32 cellular contexts compared by ENCODE assay signal in genomic region chr2:179441551-179441950, GRCh38.
"Had no signal": no experiment of that assay in that cellular context is flagged by ENCODE, and none has a peak within 500 bp of the region (broad histone marks: within the 10 kb centered on the region; RNA-seq: fewer than 3 reads in every experiment).

No MANE protein-coding gene starts in this region.

- H3K4me3 ChIP-seq: adrenal gland, body of pancreas, breast epithelium had no signal

- H3K36me3 ChIP-seq: adrenal gland, breast epithelium had no signal

- H3K9me3 Mint-ChIP-seq: activated B cell treated with CpG ODN at 0.5 μM for 24 hours; activated CD4-positive, alpha-beta memory T cell treated with anti-CD3 and anti-CD28 coated beads for 36 hours; activated naive CD4-positive, alpha-beta T cell treated with anti-CD3 and anti-CD28 coated beads for 36 hours; activated naive CD4-positive, alpha-beta T cell treated with anti-CD3 and anti-CD28 coated beads, Interleukin-2, amount 50 U/mL, for 72 hours; activated T-cell treated with anti-CD3 and anti-CD28 coated beads, Interleukin-2, amount 50 U/mL, for 4 hours; activated T-helper 1 cell treated with anti-CD3 and anti-CD28 coated beads, Interleukin-12 subunit alpha, Interleukin-12 subunit beta, Interleukin-2, Interleukin-4 antibody, amounts not matched to agents 30 ng/mL and 10 ng/mL and 1 ng/mL, durations not matched to agents 14 hours and 24 hours and 36 hours; T-cell had no signal

- H3K4me3 Mint-ChIP-seq: activated B cell treated with CpG ODN at 0.5 μM for 24 hours; activated CD4-positive, alpha-beta memory T cell treated with anti-CD3 and anti-CD28 coated beads for 36 hours; activated naive CD4-positive, alpha-beta T cell treated with anti-CD3 and anti-CD28 coated beads for 36 hours; activated T-cell treated with anti-CD3 and anti-CD28 coated beads, Interleukin-2, amount 50 U/mL, for 4 hours; activated T-helper 1 cell treated with anti-CD3 and anti-CD28 coated beads, Interleukin-12 subunit alpha, Interleukin-12 subunit beta, Interleukin-2, Interleukin-4 antibody, amounts not matched to agents 30 ng/mL and 10 ng/mL and 1 ng/mL, durations not matched to agents 14 hours and 24 hours and 36 hours; T-cell had no signal

- ATAC-seq: activated naive CD4-positive, alpha-beta T cell treated with anti-CD3 and anti-CD28 coated beads, Interleukin-2, amount 50 U/mL, for 72 hours; activated T-cell treated with anti-CD3 and anti-CD28 coated beads, Interleukin-2, amount 50 U/mL, for 4 hours; body of pancreas; PC-3; Right ventricle myocardium inferior; SK-N-SH treated with all-trans-retinoic acid at 6 μM for 48 hours; T-cell had no signal

- H3K27ac Mint-ChIP-seq: activated B cell treated with CpG ODN at 0.5 μM for 24 hours; activated CD4-positive, alpha-beta memory T cell treated with anti-CD3 and anti-CD28 coated beads for 36 hours; activated naive CD4-positive, alpha-beta T cell treated with anti-CD3 and anti-CD28 coated beads for 36 hours; activated naive CD4-positive, alpha-beta T cell treated with anti-CD3 and anti-CD28 coated beads, Interleukin-2, amount 50 U/mL, for 72 hours; activated T-helper 1 cell treated with anti-CD3 and anti-CD28 coated beads, Interleukin-12 subunit alpha, Interleukin-12 subunit beta, Interleukin-2, Interleukin-4 antibody, amounts not matched to agents 30 ng/mL and 10 ng/mL and 1 ng/mL, durations not matched to agents 14 hours and 24 hours and 36 hours; T-cell had no signal

- H3K27ac ChIP-seq: adrenal gland, body of pancreas, breast epithelium, RWPE1 had no signal

- H3K4me1 ChIP-seq: adrenal gland, body of pancreas, breast epithelium had no signal

- DNase-seq: activated B cell treated with CpG ODN at 0.5 μM for 24 hours; activated CD4-positive, alpha-beta memory T cell treated with anti-CD3 and anti-CD28 coated beads for 36 hours; activated CD4-positive, alpha-beta T cell treated with anti-CD3 and anti-CD28 coated beads for 4 hours; activated CD4-positive, alpha-beta T cell treated with anti-CD3 and anti-CD28 coated beads, Interleukin-2, amount 50 U/mL, for 1 hour; activated CD4-positive, CD25-positive, alpha-beta regulatory T cell treated with anti-CD3 and anti-CD28 coated beads, Interleukin-2, amount 50 U/mL, for 72 hours; activated CD8-positive, alpha-beta memory T cell treated with anti-CD3 and anti-CD28 coated beads, Interleukin-2, amount 50 U/mL, for 4 hours; activated gamma-delta T cell treated with Interleukin-2 at 50 U/mL for 16 hours; activated naive CD4-positive, alpha-beta T cell treated with anti-CD3 and anti-CD28 coated beads for 36 hours; activated T-cell treated with anti-CD3 and anti-CD28 coated beads for 4 hours; activated T-cell treated with anti-CD3 and anti-CD28 coated beads, Interleukin-2, amount 50 U/mL, for 4 hours; adrenal gland; body of pancreas; NCI-H1105; NCI-H1436; NCI-H1694 treated with DMSO at 0.1 percent for 48 hours; NCI-H2029; NCI-H345; NCI-H510A; NCI-H526; NCI-H748 treated with DMSO at 0.1 percent for 48 hours; NK-92 treated with Interleukin-12 subunit alpha and Interleukin-12 subunit beta, amount 100 ng/mL, for 24 hours; PC-3; SIG-M5; T-cell; T-helper 2 cell; T1000 had no signal

- H3K9me3 ChIP-seq: adrenal gland, body of pancreas, breast epithelium had no signal

- H3K4me1 Mint-ChIP-seq: activated B cell treated with CpG ODN at 0.5 μM for 24 hours, T-cell had no signal

- H3K27me3 ChIP-seq: adrenal gland, body of pancreas, breast epithelium had no signal

- H3K36me3 Mint-ChIP-seq: activated CD4-positive, alpha-beta memory T cell treated with anti-CD3 and anti-CD28 coated beads for 36 hours; activated naive CD4-positive, alpha-beta T cell treated with anti-CD3 and anti-CD28 coated beads, Interleukin-2, amount 50 U/mL, for 72 hours; T-cell had no signal
